28 cellular contexts compared by ENCODE assay signal in the genomic region with DNA sequence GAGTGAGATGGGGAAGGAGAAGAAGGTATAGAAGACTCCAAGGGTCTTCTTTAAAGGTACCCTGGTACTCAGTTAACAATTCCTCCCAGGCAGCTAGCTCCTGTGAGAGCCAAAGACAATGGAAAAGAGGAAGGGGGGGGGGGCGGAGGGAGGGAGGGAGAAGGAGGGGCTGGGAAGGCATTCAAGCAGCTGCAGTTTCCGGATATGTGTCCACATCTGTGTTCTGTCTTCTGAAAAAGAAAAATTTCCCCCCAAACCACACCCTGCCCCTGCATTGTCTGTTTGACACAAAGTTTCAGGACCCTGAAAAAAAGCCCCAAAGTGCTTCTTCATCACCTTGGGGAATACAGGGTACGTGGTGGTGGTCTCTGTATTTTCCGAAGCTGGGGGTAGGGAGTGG. TPM values are rescaled to one million over a fixed set of nuclear protein-coding genes. Genes with fewer than 3 reads are reported as not detected.
DNase-seq lines count a peak whose midpoint lies in the region; ATAC-seq and TF ChIP-seq lines count a peak whose summit lies in the region.
"Had no signal": no experiment of that assay in that cellular context is flagged by ENCODE, and none has a peak within 500 bp of the region (broad histone marks: within the 10 kb centered on the region; RNA-seq: fewer than 3 reads in every experiment).

No MANE protein-coding gene starts in this region.

- peaks cover 29% of the 10 kb centered on the region for H3K4me1 Mint-ChIP-seq in mesothelial cell of epicardium

- peaks cover 3% of the 10 kb centered on the region for H3K27me3 Mint-ChIP-seq in mesothelial cell of epicardium (ENCODE audit: low read depth)
- H3K27me3 Mint-ChIP-seq: activated naive CD4-positive, alpha-beta T cell treated with anti-CD3 and anti-CD28 coated beads, Interleukin-2, amount 50 U/mL, for 24 hours had no signal

- H3K9me3 Mint-ChIP-seq in mesothelial cell of epicardium, result no peaks in the 10 kb centered on the region
- H3K9me3 Mint-ChIP-seq: activated CD4-positive, alpha-beta T cell treated with anti-CD3 and anti-CD28 coated beads, Interleukin-2, amount 10 ng/mL, durations not matched to agents 7 days and 5 days; activated naive CD4-positive, alpha-beta T cell treated with anti-CD3 and anti-CD28 coated beads, Interleukin-2, amount 50 U/mL, for 24 hours; effector memory CD8-positive, alpha-beta T cell had no signal

- intact Hi-C loops in heart right ventricle (cut with DNase I), result loop anchor here in 1 of 10 donors (10.0 kb wide), 1 partner anchor 231 kb away; no protein-coding TSS in a partner anchor
- intact Hi-C loops in Right ventricle myocardium inferior (cut with DNase I), result loop anchor here (2.0 kb wide), 1 partner anchor 17 kb away; no protein-coding TSS in a partner anchor
- intact Hi-C loops in lower lobe of right lung (cut with DNase I), result no loop called here

- no peaks in the 10 kb centered on the region for H3K27me3 ChIP-seq in heart right ventricle
- H3K27me3 ChIP-seq in adipocyte (replicated peaks; ENCODE audit: control insufficient read depth, insufficient read depth, low read length), result no peaks in the 10 kb centered on the region
- H3K27me3 ChIP-seq in lower lobe of right lung (ENCODE audit: low read depth), result no peaks in the 10 kb centered on the region
- H3K27me3 ChIP-seq: esophagus squamous epithelium, Peyer's patch, thyroid gland had no signal

- 39 to 45% methylated on average over 4 of the region's 4 CpGs for WGBS in heart right ventricle, 2 donors

- H3K36me3 Mint-ChIP-seq in mesothelial cell of epicardium, result peaks cover 1% of the 10 kb centered on the region
- H3K36me3 Mint-ChIP-seq: activated CD8-positive, alpha-beta memory T cell treated with anti-CD3 and anti-CD28 coated beads, Interleukin-2, amount 10 ng/mL, durations not matched to agents 7 days and 5 days; activated naive CD4-positive, alpha-beta T cell treated with anti-CD3 and anti-CD28 coated beads, Interleukin-2, amount 50 U/mL, for 24 hours had no signal

- no peak overlapping the region for H3K27ac Mint-ChIP-seq in mesothelial cell of epicardium
- H3K27ac Mint-ChIP-seq: activated CD4-positive, alpha-beta T cell treated with anti-CD3 and anti-CD28 coated beads, Interleukin-2, amount 10 ng/mL, durations not matched to agents 7 days and 5 days; activated CD8-positive, alpha-beta memory T cell treated with anti-CD3 and anti-CD28 coated beads, Interleukin-2, amount 10 ng/mL, durations not matched to agents 7 days and 5 days; effector memory CD8-positive, alpha-beta T cell had no signal

- H3K4me1 ChIP-seq in heart right ventricle (peaks cover 27 to 87% (median 65%) of the 10 kb centered on the region in 9 donors), adipocyte (ENCODE audit: control insufficient read depth, insufficient read depth, low read length) (peaks cover 35% of the 10 kb centered on the region), lower lobe of right lung (peaks cover 63% of the 10 kb centered on the region)

- H3K9ac ChIP-seq in adipocyte (ENCODE audit: low read length), result no peak overlapping the region

- DNase-seq in heart right ventricle, result no peak
- DNase-seq in Right ventricle myocardium inferior (ENCODE audit: missing footprints), result no peak
- peak; percentile 24 for DNase-seq in adipocyte (ENCODE audit: low read depth)
- DNase-seq in lower lobe of right lung, result no peak
- DNase-seq in SIG-M5 treated with dmso at 0.1 percent for 504 hours (lab: John Stamatoyannopoulos, UW; ENCODE audit: unreplicated experiment), result no peak
- DNase-seq in NCI-H226, result no peak
- no peak for DNase-seq in mesothelial cell of epicardium (ENCODE audit: low spot score in 2 of 2, unreplicated experiment in 2 of 2)
- DNase-seq: activated CD4-positive, alpha-beta T cell treated with anti-CD3 and anti-CD28 coated beads, Interleukin-2, amount 10 ng/mL, durations not matched to agents 7 days and 5 days; activated CD8-positive, alpha-beta memory T cell treated with anti-CD3 and anti-CD28 coated beads, Interleukin-2, amount 10 ng/mL, durations not matched to agents 7 days and 5 days; Calu3; cerebellar nuclear complex; effector memory CD8-positive, alpha-beta T cell; esophagus squamous epithelium; GOT3; NCI-H1417; NCI-H2107; NCI-H510A treated with DMSO at 0.1 percent for 48 hours; NK-92 treated with Interleukin-12 subunit alpha and Interleukin-12 subunit beta, amount 100 ng/mL, for 24 hours; Peyer's patch; stimulated activated CD4-positive, alpha-beta T cell treated with anti-CD3 and anti-CD28 coated beads, Interleukin-4, amount 100 ng/mL, for 4 hours; stimulated activated naive CD8-positive, alpha-beta T cell treated with anti-CD3 and anti-CD28 coated beads, Interleukin-15, Interleukin-2, amounts not matched to agents 100 U/mL and 50 U/mL, for 24 hours; thyroid gland had no signal

- peak overlapping the region in 8 of 10 donors; percentile 32 to 95 (median 60) for H3K27ac ChIP-seq in heart right ventricle
- H3K27ac ChIP-seq in lower lobe of right lung, result peak overlapping the region; percentile 36
- H3K27ac ChIP-seq: C4-2B, esophagus squamous epithelium, neutrophil, Peyer's patch, SK-N-MC, thyroid gland had no signal

- H3K4me3 Mint-ChIP-seq in mesothelial cell of epicardium, result no peak overlapping the region
- H3K4me3 Mint-ChIP-seq: activated CD4-positive, alpha-beta T cell treated with anti-CD3 and anti-CD28 coated beads, Interleukin-2, amount 10 ng/mL, durations not matched to agents 7 days and 5 days; activated CD8-positive, alpha-beta memory T cell treated with anti-CD3 and anti-CD28 coated beads, Interleukin-2, amount 10 ng/mL, durations not matched to agents 7 days and 5 days; activated naive CD4-positive, alpha-beta T cell treated with anti-CD3 and anti-CD28 coated beads, Interleukin-2, amount 50 U/mL, for 24 hours; effector memory CD8-positive, alpha-beta T cell had no signal

- H3K9me3 ChIP-seq in heart right ventricle (no peaks in the 10 kb centered on the region), adipocyte (ENCODE audit: control insufficient read depth, low read length) (no peaks in the 10 kb centered on the region), lower lobe of right lung (no peaks in the 10 kb centered on the region)
- H3K9me3 ChIP-seq: esophagus squamous epithelium, neutrophil, Peyer's patch, thyroid gland had no signal

- H3K36me3 ChIP-seq in heart right ventricle (peaks cover 0 to 63% (median 4%) of the 10 kb centered on the region in 9 donors), adipocyte (ENCODE audit: control insufficient read depth, insufficient read depth, low read length, severe bottlenecking) (peaks cover 50% of the 10 kb centered on the region), lower lobe of right lung (peaks cover 37% of the 10 kb centered on the region)
- H3K36me3 ChIP-seq: neutrophil had no signal

- ATAC-seq in heart right ventricle, result peak in 4 of 8 donors; percentile 3 to 26 (median 16)
- no peak for ATAC-seq in Right ventricle myocardium inferior
- ATAC-seq in lower lobe of right lung, result no peak
- no peak for ATAC-seq in HG03159 (IDR thresholded peaks at IDR 0.05; ENCODE audit: unreplicated experiment)
- ATAC-seq: activated CD8-positive, alpha-beta memory T cell treated with anti-CD3 and anti-CD28 coated beads, Interleukin-2, amount 10 ng/mL, durations not matched to agents 7 days and 5 days; effector memory CD8-positive, alpha-beta T cell; left lobe of liver; stimulated activated naive CD8-positive, alpha-beta T cell treated with anti-CD3 and anti-CD28 coated beads, Interleukin-15, Interleukin-2, amounts not matched to agents 100 U/mL and 50 U/mL, for 24 hours had no signal

- H3K4me3 ChIP-seq in heart right ventricle (peak overlapping the region in 3 of 10 donors; percentile 16 to 27 (median 16)), adipocyte (ENCODE audit: low read length) (no peak overlapping the region), lower lobe of right lung (no peak overlapping the region)
- H3K4me3 ChIP-seq: esophagus squamous epithelium, Peyer's patch, SK-N-MC, thyroid gland had no signal

- TF ChIP-seq CTCF in heart right ventricle (IDR thresholded peaks at IDR 0.05) (no peak), lower lobe of right lung (IDR thresholded peaks at IDR 0.05) (no peak), mesothelial cell of epicardium (IDR thresholded peaks at IDR 0.05; ENCODE audit: unreplicated experiment) (no peak)

RNA-seq across cellular contexts. Expression of gene SPRY4, which starts 11.1 kb away (rescaled TPM):
- total RNA-seq in heart right ventricle (10 to 100 TPM in 5 of 10 donors, 1 to 10 TPM in 5; 7.4 to 13.7 (median 10.1) TPM), Right ventricle myocardium inferior (9.7 TPM), lower lobe of right lung (42.7 TPM), mesothelial cell of epicardium (21.3 to 21.5 TPM (median 21.4 TPM) in 3 replicates)
- polyA plus RNA-seq in heart right ventricle, result 1 to 10 TPM; 5.0 to 5.5 TPM
